ENCODE assay signal across 31 cellular contexts in the genomic region with DNA sequence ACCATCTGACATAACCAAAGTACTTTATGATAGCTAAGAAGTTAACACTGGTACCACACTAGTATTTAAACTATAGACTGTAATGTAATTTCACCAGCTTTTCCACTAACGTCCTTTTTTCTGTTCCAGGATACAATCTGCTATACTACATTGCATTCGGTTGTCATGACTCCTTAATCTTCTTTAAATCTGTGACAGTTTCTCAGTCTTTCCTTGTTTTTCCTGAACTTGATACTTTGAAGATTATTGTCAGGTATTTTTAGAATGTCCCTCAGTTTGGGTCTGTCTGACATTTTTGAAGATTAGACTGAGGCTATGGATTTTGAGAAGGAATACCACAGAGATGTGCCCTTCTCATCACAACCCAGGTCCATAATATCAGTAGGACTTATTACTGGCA.
"Had no signal": no experiment of that assay in that cellular context is flagged by ENCODE, and none has a peak within 500 bp of the region (broad histone marks: within the 10 kb centered on the region; RNA-seq: fewer than 3 reads in every experiment).

No MANE protein-coding gene starts in this region.

- ATAC-seq: activated CD8-positive, alpha-beta T cell treated with anti-CD3 and anti-CD28 coated beads for 36 hours; activated naive CD8-positive, alpha-beta T cell treated with anti-CD3 and anti-CD28 coated beads, Interleukin-2, amount 50 U/mL, for 24 hours; activated T-cell treated with anti-CD3 and anti-CD28 coated beads, Interleukin-2, amount 50 U/mL, for 4 hours; activated T-cell treated with anti-CD3 and anti-CD28 coated beads, Interleukin-2, amount 50 U/mL, for 72 hours; activated T-helper 17 cell treated with anti-CD3 and anti-CD28 coated beads, Interleukin-2, amount 50 U/mL, for 72 hours had no signal

- H3K9me3 ChIP-seq: ascending aorta had no signal

- DNase-seq: activated B cell treated with CpG ODN at 0.5 μM for 24 hours; activated CD4-positive, alpha-beta memory T cell treated with anti-CD3 and anti-CD28 coated beads for 36 hours; activated CD4-positive, alpha-beta T cell treated with anti-CD3 and anti-CD28 coated beads for 4 hours; activated CD4-positive, alpha-beta T cell treated with anti-CD3 and anti-CD28 coated beads, Interleukin-2, amount 10 ng/mL, durations not matched to agents 24 days and 14 days; activated CD4-positive, alpha-beta T cell treated with anti-CD3 and anti-CD28 coated beads, Interleukin-2, amount 50 U/mL, for 1 hour; activated CD4-positive, alpha-beta T cell treated with anti-CD3 and anti-CD28 coated beads, Interleukin-2, amount 50 U/mL, for 4 hours; activated CD4-positive, CD25-positive, alpha-beta regulatory T cell treated with anti-CD3 and anti-CD28 coated beads, Interleukin-2, amount 50 U/mL, for 72 hours; activated CD8-positive, alpha-beta memory T cell treated with anti-CD3 and anti-CD28 coated beads, Interleukin-2, amount 50 U/mL, for 4 hours; activated CD8-positive, alpha-beta T cell treated with anti-CD3 and anti-CD28 coated beads for 36 hours; activated gamma-delta T cell; activated naive CD4-positive, alpha-beta T cell treated with anti-CD3 and anti-CD28 coated beads, Interleukin-2, amount 10 ng/mL, durations not matched to agents 7 days and 5 days; activated naive CD4-positive, alpha-beta T cell treated with Interleukin-2 at 50 U/mL for 16 hours; activated naive CD8-positive, alpha-beta T cell treated with anti-CD3 and anti-CD28 coated beads, Interleukin-2, amount 10 ng/mL, durations not matched to agents 7 days and 5 days; activated naive CD8-positive, alpha-beta T cell treated with anti-CD3 and anti-CD28 coated beads, Interleukin-2, amount 50 U/mL, for 24 hours; activated T-cell treated with anti-CD3 and anti-CD28 coated beads for 4 hours; activated T-cell treated with anti-CD3 and anti-CD28 coated beads, Interleukin-2, amount 50 U/mL, for 1 hour; activated T-cell treated with anti-CD3 and anti-CD28 coated beads, Interleukin-2, amount 50 U/mL, for 4 hours; activated T-cell treated with anti-CD3 and anti-CD28 coated beads, Interleukin-2, amount 50 U/mL, for 72 hours; amygdala; anterior cingulate cortex; caudate nucleus; cerebellar nuclear complex; T-helper 1 cell; T-helper 2 cell; T-helper 9 cell had no signal

- H3K27ac ChIP-seq: ascending aorta, cardiac muscle cell, VCaP had no signal

- H3K27me3 ChIP-seq: ascending aorta, cardiac muscle cell had no signal

- H3K4me3 ChIP-seq: ascending aorta, cardiac muscle cell had no signal

- H3K36me3 ChIP-seq: ascending aorta, cardiac muscle cell had no signal

- FAIRE-seq: bronchial epithelial cell, TTC549 had no signal

- H3K4me1 ChIP-seq: ascending aorta had no signal
